Comparison of ENCODE assay signal across 31 cellular contexts in the genomic region with DNA sequence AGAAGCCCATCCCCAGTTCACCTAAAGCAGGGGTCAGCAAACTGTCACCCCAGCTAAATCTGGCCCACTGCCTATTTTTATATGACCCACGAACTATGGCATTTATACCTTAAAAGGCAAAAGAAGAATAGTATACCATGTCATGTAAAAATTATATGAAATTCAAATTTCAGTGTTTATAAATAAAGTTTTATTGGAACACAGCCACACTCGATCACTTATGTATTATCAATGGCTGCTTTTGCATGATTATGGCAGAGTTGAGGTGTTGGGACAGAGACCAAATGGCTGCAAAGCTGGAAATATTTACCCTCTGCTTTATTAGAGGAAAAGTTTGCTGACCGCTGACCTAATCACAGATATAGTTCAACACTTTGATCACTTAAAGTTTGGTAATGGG. TPM values are rescaled to one million over a fixed set of nuclear protein-coding genes. Genes with fewer than 3 reads are reported as not detected.
DNase-seq lines count a peak whose midpoint lies in the region; ATAC-seq, FAIRE-seq and TF ChIP-seq lines count a peak whose summit lies in the region.
"Had no signal": no experiment of that assay in that cellular context is flagged by ENCODE, and none has a peak within 500 bp of the region (broad histone marks: within the 10 kb centered on the region; RNA-seq: fewer than 3 reads in every experiment).

No MANE protein-coding gene starts in this region.

- no peaks in the 10 kb centered on the region for H3K4me1 ChIP-seq in GM12878 (ENCODE audit: control insufficient read depth, insufficient read depth, low read length)
- no peaks in the 10 kb centered on the region for H3K4me1 ChIP-seq in K562 (replicated peaks in 1 of 2; ENCODE audit: control insufficient read depth in 2 of 2, insufficient read depth in 2 of 2, low read length in 2 of 2)
- H3K4me1 ChIP-seq: A549; BE2C; BLaER1; BLaER1 treated with 17β-estradiol and CSF1 and Interleukin-3, amounts not matched to agents 10 nM and 100 nM; Caco-2 had no signal

- H3K4me2 ChIP-seq in GM12878 (ENCODE audit: control insufficient read depth, insufficient read depth) (no peak overlapping the region), K562 (ENCODE audit: insufficient read depth, low read length) (no peak overlapping the region)
- H3K4me2 ChIP-seq: A549; BLaER1; BLaER1 treated with 17β-estradiol and CSF1 and Interleukin-3, amounts not matched to agents 10 nM and 100 nM had no signal

- H3K9ac ChIP-seq in GM12878 (ENCODE audit: control insufficient read depth, insufficient read depth, low read length) (no peak overlapping the region), K562 (ENCODE audit: insufficient read depth in 1 of 2, low read depth in 2 of 2, low read length in 2 of 2) (no peak overlapping the region)
- H3K9ac ChIP-seq: BLaER1; BLaER1 treated with 17β-estradiol and CSF1 and Interleukin-3, amounts not matched to agents 10 nM and 100 nM had no signal

- TF ChIP-seq POLR2A in GM12878 (IDR thresholded peaks at IDR 0.05; ENCODE audit: low read depth, low read length) = no peak
- TF ChIP-seq POLR2A in K562 (conservative IDR thresholded peaks at IDR 0.05) = no peak

- TF ChIP-seq RAD21 in GM12878 (IDR thresholded peaks at IDR 0.05; ENCODE audit: insufficient read depth, low read depth, low read length) (no peak), K562 (CRISPR knock-in tag; conservative IDR thresholded peaks at IDR 0.05 in 1 of 2, IDR thresholded peaks at IDR 0.05 in 1 of 2) (no peak)

- H3K36me3 ChIP-seq in GM12878 (ENCODE audit: control insufficient read depth in 2 of 2, insufficient read depth in 2 of 2, low read length in 1 of 2) (no peaks in the 10 kb centered on the region), K562 (ENCODE audit: control insufficient read depth, insufficient read depth, low read length) (no peaks in the 10 kb centered on the region)
- H3K36me3 ChIP-seq: BE2C; BLaER1; BLaER1 treated with 17β-estradiol and CSF1 and Interleukin-3, amounts not matched to agents 10 nM and 100 nM had no signal

- H3K9me3 ChIP-seq in GM12878 (replicated peaks; ENCODE audit: control insufficient read depth, insufficient read depth, low read length) (no peaks in the 10 kb centered on the region), K562 (replicated peaks; ENCODE audit: control insufficient read depth, insufficient read depth, low read depth, low read length) (no peaks in the 10 kb centered on the region)
- H3K9me3 ChIP-seq: A549, BE2C, Caco-2 had no signal

- RAD21 ChIA-PET in GM12878 (lab: Charles Lee; ENCODE audit: unreplicated experiment) = no interaction called here

- no peaks in the 10 kb centered on the region for H3K9me1 ChIP-seq in K562 (ENCODE audit: control insufficient read depth, insufficient read depth, low read length)

- WGBS in GM12878 (ENCODE audit: insufficient coverage, insufficient replicate concordance, low lambda C conversion rate, missing lambda C conversion rate) = 29% methylated on average over 3 of the region's 3 CpGs
- 0% methylated on average over 3 of the region's 3 CpGs for WGBS in K562 (ENCODE audit: insufficient coverage, low coverage, missing lambda C conversion rate)

- FAIRE-seq in GM12878 (lab: Jason Lieb, UNC) (no peak), K562 (lab: Jason Lieb, UNC) (no peak)
- FAIRE-seq: A204.1, A549, D721Med had no signal

- H3K4me3 ChIP-seq in GM12878 (no peak overlapping the region), K562 (no peak overlapping the region)
- H3K4me3 ChIP-seq: A549; BLaER1; BLaER1 treated with 17β-estradiol and CSF1 and Interleukin-3, amounts not matched to agents 10 nM and 100 nM had no signal

- H3K27ac ChIP-seq in GM12878 (ENCODE audit: control insufficient read depth, insufficient read depth) (no peak overlapping the region), K562 (ENCODE audit: extremely low read depth, low read depth, low read length) (no peak overlapping the region)
- H3K27ac ChIP-seq: 22Rv1; A549; BLaER1; BLaER1 treated with 17β-estradiol and CSF1 and Interleukin-3, amounts not matched to agents 10 nM and 100 nM; C4-2B had no signal

- BruUV-seq in GM12878 (replicated peaks; lab: Mats Ljungman, UMichigan) = no TSS peak
- no TSS peak for BruUV-seq in K562 (replicated peaks; lab: Mats Ljungman, UMichigan)

- TF ChIP-seq EP300 in GM12878 (IDR thresholded peaks at IDR 0.05; ENCODE audit: borderline replicate concordance in 1 of 2, control insufficient read depth in 1 of 2, low read depth in 2 of 2, low read length in 2 of 2) (no peak), K562 (IDR thresholded peaks at IDR 0.05; ENCODE audit: low read length) (no peak)

- H3K79me2 ChIP-seq in GM12878 (ENCODE audit: control insufficient read depth, insufficient read depth, low read length) (no peaks in the 10 kb centered on the region), K562 (ENCODE audit: control insufficient read depth, insufficient read depth, low read length) (no peaks in the 10 kb centered on the region)

- SMC1A ChIA-PET in GM12878 (lab: Charles Lee; ENCODE audit: uncharacterized antibody, unreplicated experiment) = interaction anchor here (1.2 kb wide), 2 partner anchors 18 to 337 kb away, joined by 3 read pairs; no protein-coding TSS in a partner anchor

- CTCF ChIA-PET in GM12878 (lab: Yijun Ruan, JAX) (interaction anchor here (1.3 to 2.7 kb wide), 2 partner anchors 18 to 20 kb away, joined by 4 to 11 read pairs; no protein-coding TSS in a partner anchor), K562 (lab: Yijun Ruan, JAX; ENCODE audit: low intra/inter-chr PET ratio) (no interaction called here)

- no peaks in the 10 kb centered on the region for H3K27me3 ChIP-seq in GM12878 (replicated peaks in 1 of 2; ENCODE audit: control insufficient read depth in 2 of 2, insufficient read depth in 2 of 2, low read length in 1 of 2)
- peaks cover 0 to 4% of the 10 kb centered on the region in 2 experiments; a peak in 3 of 5 replicates for H3K27me3 ChIP-seq in K562 (ENCODE audit: control insufficient read depth in 2 of 2, insufficient read depth in 2 of 2, low read length in 2 of 2)
- H3K27me3 ChIP-seq: BE2C; BLaER1; BLaER1 treated with 17β-estradiol and CSF1 and Interleukin-3, amounts not matched to agents 10 nM and 100 nM had no signal

- ATAC-seq in GM12878 (no peak), K562 (no peak), HG03442 (IDR thresholded peaks at IDR 0.05; ENCODE audit: unreplicated experiment) (no peak)
- ATAC-seq: A549; CD8-positive, alpha-beta T cell had no signal

- DNase-seq in GM12878 (ENCODE audit: low read depth, low spot score) (no peak), K562 (ENCODE audit: extremely low read depth in 1 of 4, low spot score in 3 of 4) (no peak), NCI-H2107 (lab: John Stamatoyannopoulos, UW) (no peak)
- DNase-seq: 8988T; ACHN; AML-193; BE2C; C1 segment of cervical spinal cord; Caco-2; Calu3; CD4-positive, alpha-beta memory T cell; CD4-positive, alpha-beta T cell; CD4-positive, CD25-positive, alpha-beta regulatory T cell; CD8-positive, alpha-beta memory T cell; CD8-positive, alpha-beta T cell; COR-L47; DMS 273 treated with DMSO at 0.1 percent for 48 hours; DMS153; DMS53; DMS79; DMS79 treated with DMSO at 0.1 percent for 48 hours; DND-41; EL had no signal

- in situ Hi-C loops in GM12878 (cut with MboI) = no loop called here
- in situ Hi-C loops in K562 (cut with MboI) = no loop called here

- TF ChIP-seq CTCF in GM12878 (IDR thresholded peaks at IDR 0.05 in 2 of 3, conservative IDR thresholded peaks at IDR 0.05 in 1 of 3; ENCODE audit: control insufficient read depth in 2 of 3, extremely low read depth in 1 of 3, insufficient read depth in 1 of 3, low read depth in 3 of 3, low read length in 3 of 3) (no peak), K562 (IDR thresholded peaks at IDR 0.05 in 2 of 3, conservative IDR thresholded peaks at IDR 0.05 in 1 of 3; ENCODE audit: insufficient read depth in 2 of 3, low read depth in 1 of 3, low read length in 3 of 3) (no peak)

- no peak overlapping the region for H2AFZ ChIP-seq in GM12878 (ENCODE audit: control insufficient read depth, low read depth, low read length)
- H2AFZ ChIP-seq in K562 (ENCODE audit: low read depth, low read length) = no peak overlapping the region

- intact Hi-C loops in GM12878 (cut with micrococcal nuclease; ENCODE audit: unreplicated experiment) (no loop called here), K562 (cut with micrococcal nuclease) (no loop called here)

- H4K20me1 ChIP-seq in GM12878 (ENCODE audit: control insufficient read depth, insufficient read depth) (no peaks in the 10 kb centered on the region), K562 (replicated peaks; ENCODE audit: control insufficient read depth, insufficient read depth, low read length) (no peaks in the 10 kb centered on the region)
- H4K20me1 ChIP-seq: BLaER1; BLaER1 treated with 17β-estradiol and CSF1 and Interleukin-3, amounts not matched to agents 10 nM and 100 nM had no signal

- POLR2A ChIA-PET in GM12878 (lab: Charles Lee) (no interaction called here), K562 (lab: Yijun Ruan, JAX) (no interaction called here)

RNA-seq across cellular contexts. Expression of a gene that starts 59.2 kb away (rescaled TPM):
- 38.9 and 40.1 TPM in 2 replicates for total RNA-seq in GM12878 (2013; cell fraction: nucleolus; rRNA removed)
- 29.3 and 30.4 TPM in 2 replicates for total RNA-seq in GM12878 (2014; rRNA removed)
- total RNA-seq in GM12878 (2014; rRNA removed; fragmentation: Illumina TruSeq; extraction: Trizol) = 27.1 and 29.8 TPM in 2 replicates
- 31.0 and 31.5 TPM in 2 replicates for total RNA-seq in GM12878 (2021)
- 9.9 TPM for polyA plus RNA-seq in GM12878 (2011; ENCODE audit: low read depth)
- polyA plus RNA-seq in GM12878 (2011; rRNA removed) = 31.4 and 32.4 TPM in 2 replicates
- 26.2 and 27.6 TPM in 2 replicates for polyA plus RNA-seq in GM12878 (2011; cell fraction: cytosol; rRNA removed)
- 28.1 and 30.7 TPM in 2 replicates for polyA plus RNA-seq in GM12878 (2011; cell fraction: nucleus; rRNA removed)
- 16.2 and 16.5 TPM in 2 replicates for polyA plus RNA-seq in GM12878 (2012)
- polyA plus RNA-seq in GM12878 (2014; fragmentation: Illumina TruSeq; extraction: Trizol) = 32.0 and 34.7 TPM in 2 replicates
- 10 to 100 TPM; 20.5 to 25.6 TPM for polyA plus RNA-seq in GM12878 (2014; fragmentation: Nextera tagmentation; extraction: Ambion mirVana)
- 29.9 and 32.5 TPM in 2 replicates for polyA plus RNA-seq in GM12878 (2014; rRNA removed)
- 10 to 100 TPM; 34.5 to 37.3 TPM for polyA plus RNA-seq in GM12878 (2016; fragmentation: Nextera tagmentation; extraction: Ambion mirVana)
- 23.9 and 24.2 TPM in 2 replicates for polyA minus RNA-seq in GM12878 (2011; rRNA and poly(A)+ RNA removed)
- 7.2 and 10.4 TPM in 2 replicates for polyA minus RNA-seq in GM12878 (2011; cell fraction: cytosol; rRNA and poly(A)+ RNA removed)
- polyA minus RNA-seq in GM12878 (2011; cell fraction: nucleus; rRNA and poly(A)+ RNA removed) = 16.4 and 22.3 TPM in 2 replicates
- total RNA-seq in K562 (2011; cell fraction: chromatin; rRNA removed; ENCODE audit: low replicate concordance) = 25.2 and 26.2 TPM in 2 replicates
- 11.7 and 15.1 TPM in 2 replicates for total RNA-seq in K562 (2011; cell fraction: nucleolus; rRNA removed)
- total RNA-seq in K562 (2011; cell fraction: nucleoplasm; rRNA removed) = 19.6 and 22.7 TPM in 2 replicates
- total RNA-seq in K562 (2014; rRNA removed) = 24.0 and 26.2 TPM in 2 replicates
- total RNA-seq in K562 (2014; rRNA removed; fragmentation: Illumina TruSeq; extraction: Trizol) = 21.7 TPM in 2 replicates
- total RNA-seq in K562 (2015; rRNA removed; fragmentation: Illumina TruSeq; extraction: Trizol) = 22.3 and 25.4 TPM in 2 replicates
- 22.2 and 24.2 TPM in 2 replicates for total RNA-seq in K562 (2021)
- 25.2 and 31.8 TPM in 2 replicates for polyA plus RNA-seq in K562 (2011; rRNA removed)
- 16.7 and 21.3 TPM in 2 replicates for polyA plus RNA-seq in K562 (2011; cell fraction: cytosol; rRNA removed)
- 19.0 and 20.3 TPM in 2 replicates for polyA plus RNA-seq in K562 (2011; cell fraction: nucleus; rRNA removed)
- polyA plus RNA-seq in K562 (2012) = 13.3 and 17.8 TPM in 2 replicates
- polyA plus RNA-seq in K562 (2014; fragmentation: Illumina TruSeq; extraction: Trizol) = 25.3 and 28.5 TPM in 2 replicates
- polyA plus RNA-seq in K562 (2014; fragmentation: Nextera tagmentation; extraction: Ambion mirVana) = 10 to 100 TPM; 15.3 to 26.9 TPM
- 21.8 and 30.4 TPM in 2 replicates for polyA plus RNA-seq in K562 (2014; rRNA removed)
- 27.0 and 28.3 TPM in 2 replicates for polyA minus RNA-seq in K562 (2011; rRNA and poly(A)+ RNA removed)
- polyA minus RNA-seq in K562 (2011; cell fraction: cytosol; rRNA and poly(A)+ RNA removed) = 10.8 and 14.2 TPM in 2 replicates
- 13.3 and 19.9 TPM in 2 replicates for polyA minus RNA-seq in K562 (2011; cell fraction: nucleus; rRNA and poly(A)+ RNA removed)
